32 cellular contexts compared by ENCODE assay signal in the genomic region with DNA sequence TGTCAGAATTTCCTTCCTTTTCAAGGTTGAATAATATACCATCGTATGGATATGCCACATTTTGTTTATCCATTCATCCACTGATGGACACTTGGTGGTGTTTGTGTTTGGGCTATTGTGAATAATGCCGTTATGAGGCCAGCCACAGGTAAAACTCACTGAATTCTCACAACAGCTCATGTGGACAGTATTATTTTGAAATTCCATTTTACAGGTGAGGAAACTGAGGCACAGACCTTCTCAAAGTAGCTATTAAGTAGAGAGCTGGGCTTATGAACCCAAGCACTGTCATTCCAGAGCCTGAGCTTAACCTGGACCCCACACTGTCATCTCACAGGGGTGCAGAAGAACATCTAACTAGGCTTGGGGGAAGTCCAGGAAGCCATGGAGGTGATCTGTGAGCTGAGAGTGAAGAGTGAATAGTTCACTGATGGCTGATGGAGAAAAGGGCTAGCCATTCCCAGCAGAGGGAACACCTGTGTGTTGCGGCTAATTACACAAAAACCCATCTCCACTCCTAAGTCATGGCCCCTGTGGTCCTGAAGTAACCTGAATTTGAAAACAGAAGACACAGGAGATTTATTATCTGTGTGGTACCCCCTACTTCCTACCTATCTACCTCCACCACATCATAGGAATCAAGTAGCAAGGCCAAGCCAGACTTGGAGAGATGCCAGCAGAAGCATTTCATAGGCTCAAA. TPM values are rescaled to one million over a fixed set of nuclear protein-coding genes. Genes with fewer than 3 reads are reported as not detected.
DNase-seq lines count a peak whose midpoint lies in the region; ATAC-seq and TF ChIP-seq lines count a peak whose summit lies in the region.
"Had no signal": no experiment of that assay in that cellular context is flagged by ENCODE, and none has a peak within 500 bp of the region (broad histone marks: within the 10 kb centered on the region; RNA-seq: fewer than 3 reads in every experiment).

No MANE protein-coding gene starts in this region.

- H3K9me3 ChIP-seq in adrenal gland (replicated peaks in 1 of 3) (no peaks in the 10 kb centered on the region), right cardiac atrium (ENCODE audit: control insufficient read depth, low read length) (no peaks in the 10 kb centered on the region), smooth muscle cell (replicated peaks; ENCODE audit: low read depth) (no peaks in the 10 kb centered on the region)
- H3K9me3 ChIP-seq: breast epithelium, mucosa of descending colon, spleen, vagina had no signal

- H3K36me3 Mint-ChIP-seq in activated CD4-positive, alpha-beta memory T cell treated with anti-CD3 and anti-CD28 coated beads for 36 hours = no peaks in the 10 kb centered on the region
- H3K36me3 Mint-ChIP-seq: CD4-positive, CD25-positive, alpha-beta regulatory T cell; immature natural killer cell; natural killer cell treated with Interleukin-12 subunit alpha and Interleukin-12 subunit beta and Interleukin-15 and Interleukin-18, amount 100 ng/mL, for 72 hours had no signal

- H3K4me3 ChIP-seq in adrenal gland = no peak overlapping the region
- no peak overlapping the region for H3K4me3 ChIP-seq in right cardiac atrium (ENCODE audit: low read length)
- H3K4me3 ChIP-seq in smooth muscle cell = no peak overlapping the region
- H3K4me3 ChIP-seq: breast epithelium, mucosa of descending colon, spleen, vagina had no signal

- H2AFZ ChIP-seq in smooth muscle cell (ENCODE audit: low read depth) = peak overlapping the region; percentile 73

- TF ChIP-seq CTCF in adrenal gland (IDR thresholded peaks at IDR 0.05) (no peak), smooth muscle cell (IDR thresholded peaks at IDR 0.05; ENCODE audit: borderline replicate concordance, insufficient read depth, poor library complexity, severe bottlenecking) (no peak)

- TF ChIP-seq POLR2A in adrenal gland (IDR thresholded peaks at IDR 0.05) = no peak

- H3K9me3 Mint-ChIP-seq in activated CD4-positive, alpha-beta memory T cell treated with anti-CD3 and anti-CD28 coated beads for 36 hours = no peaks in the 10 kb centered on the region
- H3K9me3 Mint-ChIP-seq: activated T-cell treated with anti-CD3 and anti-CD28 coated beads, Interleukin-2, amount 50 U/mL, for 4 hours; CD4-positive, CD25-positive, alpha-beta regulatory T cell; HFFc6; immature natural killer cell; natural killer cell treated with Interleukin-12 subunit alpha and Interleukin-12 subunit beta and Interleukin-15 and Interleukin-18, amount 100 ng/mL, for 72 hours had no signal

- H3K4me1 ChIP-seq in adrenal gland (replicated peaks in 1 of 2) = peaks cover 10 to 36% of the 10 kb centered on the region in 2 donors
- peaks cover 35% of the 10 kb centered on the region for H3K4me1 ChIP-seq in right cardiac atrium (ENCODE audit: control insufficient read depth, insufficient read depth, low read length)
- H3K4me1 ChIP-seq in smooth muscle cell (ENCODE audit: low read depth) = no peaks in the 10 kb centered on the region

- 88 to 93% (median 93%) methylated on average over 3 of the region's 3 CpGs for WGBS in adrenal gland, 4 donors
- 96% methylated on average over 3 of the region's 3 CpGs for whole genome bisulfite sequencing in right cardiac atrium
- 97% methylated on average over 3 of the region's 3 CpGs for WGBS in smooth muscle cell (ENCODE audit: low lambda C conversion rate)

- H4K20me1 ChIP-seq in smooth muscle cell (ENCODE audit: low read depth) = no peaks in the 10 kb centered on the region

- no peak overlapping the region for H3K4me3 Mint-ChIP-seq in activated CD4-positive, alpha-beta memory T cell treated with anti-CD3 and anti-CD28 coated beads for 36 hours
- H3K4me3 Mint-ChIP-seq: activated T-cell treated with anti-CD3 and anti-CD28 coated beads, Interleukin-2, amount 50 U/mL, for 4 hours; CD4-positive, CD25-positive, alpha-beta regulatory T cell; dendritic cell treated with granulocyte-macrophage colony-stimulating factor and Interleukin-4, amounts not matched to agents 40 ng/mL and 50 ng/mL, for 4 days; HFFc6; immature natural killer cell; natural killer cell treated with Interleukin-12 subunit alpha and Interleukin-12 subunit beta and Interleukin-15 and Interleukin-18, amount 100 ng/mL, for 72 hours had no signal

- no peak for ATAC-seq in right cardiac atrium
- ATAC-seq: activated T-cell treated with anti-CD3 and anti-CD28 coated beads, Interleukin-2, amount 50 U/mL, for 4 hours; mucosa of descending colon; natural killer cell treated with Interleukin-12 subunit alpha and Interleukin-12 subunit beta and Interleukin-15 and Interleukin-18, amount 100 ng/mL, for 72 hours; PC-3 had no signal

- peaks cover 9% of the 10 kb centered on the region for H3K27me3 Mint-ChIP-seq in activated CD4-positive, alpha-beta memory T cell treated with anti-CD3 and anti-CD28 coated beads for 36 hours

- no peaks in the 10 kb centered on the region for H3F3A ChIP-seq in smooth muscle cell (ENCODE audit: low read depth)

- no peaks in the 10 kb centered on the region for H3K36me3 ChIP-seq in adrenal gland (replicated peaks in 1 of 2)
- no peaks in the 10 kb centered on the region for H3K36me3 ChIP-seq in smooth muscle cell (ENCODE audit: low read depth)
- H3K36me3 ChIP-seq: breast epithelium, spleen, vagina had no signal

- POLR2A ChIA-PET in activated CD4-positive, alpha-beta memory T cell treated with anti-CD3 and anti-CD28 coated beads for 36 hours (lab: Charles Lee) = no interaction called here

- H3K27me3 ChIP-seq in adrenal gland (no peaks in the 10 kb centered on the region), right cardiac atrium (ENCODE audit: control insufficient read depth, insufficient read depth) (no peaks in the 10 kb centered on the region), smooth muscle cell (ENCODE audit: low read depth) (no peaks in the 10 kb centered on the region)
- H3K27me3 ChIP-seq: breast epithelium, vagina had no signal

- H3K27ac Mint-ChIP-seq in activated CD4-positive, alpha-beta memory T cell treated with anti-CD3 and anti-CD28 coated beads for 36 hours = no peak overlapping the region
- H3K27ac Mint-ChIP-seq: CD4-positive, CD25-positive, alpha-beta regulatory T cell; dendritic cell treated with granulocyte-macrophage colony-stimulating factor and Interleukin-4, amounts not matched to agents 40 ng/mL and 50 ng/mL, for 4 days; HFFc6; immature natural killer cell; natural killer cell treated with Interleukin-12 subunit alpha and Interleukin-12 subunit beta and Interleukin-15 and Interleukin-18, amount 100 ng/mL, for 72 hours had no signal

- H3K27ac ChIP-seq in adrenal gland = peak overlapping the region in 2 of 5 donors; percentile 62 to 76
- H3K27ac ChIP-seq in right cardiac atrium (ENCODE audit: low read length) = peak overlapping the region; percentile 66
- no peak overlapping the region for H3K27ac ChIP-seq in smooth muscle cell (ENCODE audit: low read depth)
- H3K27ac ChIP-seq: 22Rv1, vagina, VCaP had no signal

- no peaks in the 10 kb centered on the region for H3K4me1 Mint-ChIP-seq in activated CD4-positive, alpha-beta memory T cell treated with anti-CD3 and anti-CD28 coated beads for 36 hours (ENCODE audit: low read depth)
- H3K4me1 Mint-ChIP-seq: immature natural killer cell had no signal

- intact Hi-C loops in adrenal gland (cut with DNase I) (no loop called here), right cardiac atrium (cut with DNase I) (no loop called here)
- intact Hi-C loops in activated CD4-positive, alpha-beta memory T cell treated with anti-CD3 and anti-CD28 coated beads for 36 hours (cut with micrococcal nuclease) = no loop called here

- CTCF ChIA-PET in activated CD4-positive, alpha-beta memory T cell treated with anti-CD3 and anti-CD28 coated beads for 36 hours (lab: Charles Lee) = interaction anchor here (1.2 kb wide), 1 partner anchor 21 kb away, joined by 3 read pairs; no protein-coding TSS in a partner anchor

- H3K79me2 ChIP-seq in smooth muscle cell (ENCODE audit: low read depth) = no peaks in the 10 kb centered on the region

- DNase-seq in DMS 273 (lab: John Stamatoyannopoulos, UW; ENCODE audit: unreplicated experiment) (peak; percentile 36), DMS 273 treated with DMSO at 0.1 percent for 48 hours (lab: John Stamatoyannopoulos, UW) (no peak), adrenal gland (peak in 4 of 7 donors; percentile 66 to 77 (median 74)), right cardiac atrium (peak in 1 of 3 donors; percentile 54), smooth muscle cell (lab: John Stamatoyannopoulos, UW; ENCODE audit: unreplicated experiment) (no peak), HPDE6-E6E7 (ENCODE audit: extremely low spot score) (no peak), A172 (ENCODE audit: low spot score) (no peak)
- DNase-seq in activated CD4-positive, alpha-beta memory T cell treated with anti-CD3 and anti-CD28 coated beads for 36 hours = no peak
- DNase-seq: activated CD4-positive, alpha-beta T cell treated with anti-CD3 and anti-CD28 coated beads for 48 hours; activated gamma-delta T cell treated with Interleukin-2 at 50 U/mL for 16 hours; activated T-cell treated with anti-CD3 and anti-CD28 coated beads, Interleukin-2, amount 50 U/mL, for 4 hours; CD4-positive, CD25-positive, alpha-beta regulatory T cell; GOT3; HFFc6; hypothalamus; immature natural killer cell; mucosa of descending colon; NCI-H1694; NCI-H2171 treated with DMSO at 0.1 percent for 48 hours; NCI-H510A treated with DMSO at 0.1 percent for 48 hours; NK-92 treated with Interleukin-12 subunit alpha and Interleukin-12 subunit beta, amount 100 ng/mL, for 24 hours; PC-3; spleen; stimulated activated CD4-positive, alpha-beta T cell treated with anti-CD3 and anti-CD28 coated beads, Interleukin-2, amount 100 ng/mL, for 48 hours; T-helper 9 cell had no signal

- no peak overlapping the region for H3K9ac ChIP-seq in smooth muscle cell (ENCODE audit: low read depth)

- H3K4me2 ChIP-seq in smooth muscle cell = peak overlapping the region; percentile 38

RNA-seq across cellular contexts. Expression of gene INMT, which starts 8.7 kb away (rescaled TPM):
- total RNA-seq in adrenal gland (100 to 1,000 TPM; 113 to 392 (median 168) TPM), right cardiac atrium (100 to 1,000 TPM in 3 of 4 donors, 10 to 100 TPM in 1; 87.9 to 180 (median 126) TPM), smooth muscle cell (1.2 and 4.0 TPM in 2 replicates)
- polyA plus RNA-seq in adrenal gland (100 to 1,000 TPM in 1 of 3 donors, 10 to 100 TPM in 2; 37.2 to 174 (median 68.6) TPM), right cardiac atrium (103 TPM), smooth muscle cell (2.3 and 2.4 TPM in 2 replicates)
- total RNA-seq in activated CD4-positive, alpha-beta memory T cell treated with anti-CD3 and anti-CD28 coated beads for 36 hours = not detected
- total RNA-seq in A172 (2014; rRNA removed; shearing (Covaris generic)) = not detected in 2 replicates
- total RNA-seq: CD4-positive, CD25-positive, alpha-beta regulatory T cell; HFFc6; PC-3; renal cortical epithelial cell had no signal
- polyA plus RNA-seq: immature natural killer cell had no signal

RNA-seq across cellular contexts. Expression of gene MINDY4, which starts 10.6 kb away (rescaled TPM):
- 10 to 100 TPM in 3 of 8 donors, 1 to 10 TPM in 5; 4.8 to 19.9 (median 7.5) TPM for total RNA-seq in adrenal gland
- polyA plus RNA-seq in adrenal gland = 1 to 10 TPM; 5.7 to 7.3 (median 6.8) TPM
- total RNA-seq in right cardiac atrium = 1 to 10 TPM; 4.0 to 6.0 (median 5.6) TPM
- 2.3 TPM for polyA plus RNA-seq in right cardiac atrium
- 5.3 and 7.3 TPM in 2 replicates for total RNA-seq in smooth muscle cell
- 4.9 and 6.0 TPM in 2 replicates for polyA plus RNA-seq in smooth muscle cell
- total RNA-seq in activated CD4-positive, alpha-beta memory T cell treated with anti-CD3 and anti-CD28 coated beads for 36 hours = 1 to 10 TPM; 1.1 to 1.6 TPM
- 7.1 and 7.6 TPM in 2 replicates for total RNA-seq in A172 (2014; rRNA removed; shearing (Covaris generic))

Comparison
In these comparisons a context has a peak if more than half of its experiments do, and no peak if none do; other contexts are left out.
1. DNase-seq: peak in DMS 273 (single experiment) and adrenal gland (4 of 7); none in DMS 273 treated with DMSO at 0.1 percent for 48 hours (single experiment), smooth muscle cell (single experiment), HPDE6-E6E7 (single experiment), activated CD4-positive, alpha-beta memory T cell treated with anti-CD3 and anti-CD28 coated beads for 36 hours (single experiment) and A172 (single experiment).
2. RNA of gene INMT, which starts 8.7 kb away (total RNA-seq): 113 to 392 TPM in adrenal gland and 87.9 to 180 TPM in right cardiac atrium; 1.2 to 4.0 TPM in smooth muscle cell, not detected in activated CD4-positive, alpha-beta memory T cell treated with anti-CD3 and anti-CD28 coated beads for 36 hours and not detected in A172; every median in the first group is over 10 times any median in the second.